14 cellular contexts compared by ENCODE assay signal in the genomic region with DNA sequence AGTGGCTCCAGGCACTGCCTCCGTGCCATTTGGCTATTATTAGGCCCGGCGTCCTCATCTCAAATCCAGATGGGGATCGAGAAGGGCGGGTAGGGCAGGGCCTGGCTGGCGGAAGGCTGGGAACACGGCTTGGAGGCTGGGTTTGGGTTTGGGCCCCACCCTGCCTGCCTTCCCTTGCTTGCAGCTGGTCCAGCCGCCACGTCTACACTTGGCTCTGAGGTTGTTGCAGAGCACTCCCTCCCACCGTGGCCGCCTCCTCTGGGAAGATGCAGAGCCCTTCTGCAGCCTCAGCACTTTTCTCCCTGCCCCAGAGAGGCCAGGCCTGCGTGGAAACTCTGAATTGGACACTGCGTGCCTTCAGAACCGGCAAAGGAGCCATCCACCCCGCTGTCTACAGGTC. TPM values are rescaled to one million over a fixed set of nuclear protein-coding genes. Genes with fewer than 3 reads are reported as not detected.
A peak's percentile ranks its signal among the peaks of the same experiment; 100 is the strongest.
DNase-seq lines count a peak whose midpoint lies in the region; ATAC-seq, FAIRE-seq and TF ChIP-seq lines count a peak whose summit lies in the region.
"Had no signal": no experiment of that assay in that cellular context is flagged by ENCODE, and none has a peak within 500 bp of the region (broad histone marks: within the 10 kb centered on the region; RNA-seq: fewer than 3 reads in every experiment).

No MANE protein-coding gene starts in this region.

- H3K4me3 ChIP-seq in K562 (no peak overlapping the region), heart left ventricle (peak overlapping the region in 3 of 12 donors; percentile 2 to 24 (median 5)), neuronal stem cell (ENCODE audit: low read length in 2 of 2) (no peak overlapping the region)

- FAIRE-seq in K562 (lab: Jason Lieb, UNC) = no peak

- TF ChIP-seq POLR2A in K562 (conservative IDR thresholded peaks at IDR 0.05) (no peak), heart left ventricle (IDR thresholded peaks at IDR 0.05) (peak in 1 of 2 donors; percentile 35)

- H3K36me3 ChIP-seq in K562 (ENCODE audit: control insufficient read depth, insufficient read depth, low read length) (no peaks in the 10 kb centered on the region), heart left ventricle (no peaks in the 10 kb centered on the region), neuronal stem cell (replicated peaks in 1 of 2; ENCODE audit: control insufficient read depth in 2 of 2, insufficient read depth in 2 of 2, low read length in 2 of 2) (no peaks in the 10 kb centered on the region)

- intact Hi-C loops in K562 (cut with micrococcal nuclease) (no loop called here), heart left ventricle (cut with DNase I) (no loop called here)

- H2AK5ac ChIP-seq in neuronal stem cell (ENCODE audit: low read depth, low read length) = no peak overlapping the region

- H3K27ac ChIP-seq in K562 (ENCODE audit: extremely low read depth, low read depth, low read length) (no peak overlapping the region), heart left ventricle (peak overlapping the region; percentile 72 to 91 (median 81)), neuronal stem cell (replicated peaks; ENCODE audit: low read length) (no peak overlapping the region)
- H3K27ac ChIP-seq: parathyroid adenoma had no signal

- no peak overlapping the region for H4K8ac ChIP-seq in neuronal stem cell (ENCODE audit: low read depth, low read length)

- WGBS in K562 (ENCODE audit: insufficient coverage, low coverage, missing lambda C conversion rate) = 90% methylated on average over 6 of the region's 15 CpGs
- 28 to 59% (median 34%) methylated on average over 11 to 15 of the region's 15 CpGs for WGBS in heart left ventricle, 4 donors
- WGBS in neuronal stem cell (ENCODE audit: extremely low coverage in 2 of 2, insufficient read length in 2 of 2, insufficient replicate concordance in 1 of 2), 2 donors = no CpG with 5 or more reads among the region's 15 CpGs

- H3K9me3 ChIP-seq in K562 (replicated peaks; ENCODE audit: control insufficient read depth, insufficient read depth, low read depth, low read length) (no peaks in the 10 kb centered on the region), heart left ventricle (no peaks in the 10 kb centered on the region), neuronal stem cell (replicated peaks in 1 of 2; ENCODE audit: control insufficient read depth in 2 of 2, insufficient read depth in 1 of 2, low read depth in 1 of 2, low read length in 2 of 2) (no peaks in the 10 kb centered on the region)

- H2BK12ac ChIP-seq in neuronal stem cell (ENCODE audit: low read length) = no peak overlapping the region

- no peak overlapping the region for H3K4ac ChIP-seq in neuronal stem cell (ENCODE audit: low read length)

- DNase-seq in K562 (ENCODE audit: extremely low read depth in 1 of 4, low spot score in 3 of 4) (no peak), heart left ventricle (peak; percentile 91 to 96 (median 93)), neuronal stem cell (ENCODE audit: low spot score) (no peak), ureter (ENCODE audit: low spot score) (peak; percentile 87)
- DNase-seq in activated naive CD4-positive, alpha-beta T cell treated with anti-CD3 and anti-CD28 coated beads, Interleukin-2, amount 50 U/mL, for 72 hours (ENCODE audit: low spot score in 2 of 2) = no peak
- DNase-seq: activated CD8-positive, alpha-beta T cell treated with anti-CD3 and anti-CD28 coated beads, Interleukin-2, amount 10 ng/mL, durations not matched to agents 7 days and 5 days; Calu3; effector CD8-positive, alpha-beta T cell; Kasumi-1 had no signal

- no peaks in the 10 kb centered on the region for H4K20me1 ChIP-seq in K562 (replicated peaks; ENCODE audit: control insufficient read depth, insufficient read depth, low read length)

- H3K9me1 ChIP-seq in K562 (ENCODE audit: control insufficient read depth, insufficient read depth, low read length) = no peaks in the 10 kb centered on the region

- H3K36me3 Mint-ChIP-seq in activated naive CD4-positive, alpha-beta T cell treated with anti-CD3 and anti-CD28 coated beads, Interleukin-2, amount 50 U/mL, for 72 hours = no peaks in the 10 kb centered on the region
- H3K36me3 Mint-ChIP-seq: activated naive CD8-positive, alpha-beta T cell had no signal

- TF ChIP-seq RAD21 in K562 (CRISPR knock-in tag; conservative IDR thresholded peaks at IDR 0.05 in 1 of 2, IDR thresholded peaks at IDR 0.05 in 1 of 2) = no peak

- no peak overlapping the region for H4K91ac ChIP-seq in neuronal stem cell (ENCODE audit: low read depth, low read length, poor library complexity)

- H3K27ac Mint-ChIP-seq in activated naive CD4-positive, alpha-beta T cell treated with anti-CD3 and anti-CD28 coated beads, Interleukin-2, amount 50 U/mL, for 72 hours = no peak overlapping the region
- H3K27ac Mint-ChIP-seq: activated CD8-positive, alpha-beta T cell treated with anti-CD3 and anti-CD28 coated beads, Interleukin-2, amount 10 ng/mL, durations not matched to agents 7 days and 5 days; activated naive CD8-positive, alpha-beta T cell had no signal

- H2BK5ac ChIP-seq in neuronal stem cell (ENCODE audit: low read length) = no peak overlapping the region

- TF ChIP-seq CTCF in K562 (IDR thresholded peaks at IDR 0.05 in 2 of 3, conservative IDR thresholded peaks at IDR 0.05 in 1 of 3; ENCODE audit: insufficient read depth in 2 of 3, low read depth in 1 of 3, low read length in 3 of 3) (no peak), heart left ventricle (IDR thresholded peaks at IDR 0.05) (no peak)

- CTCF ChIA-PET in K562 (lab: Yijun Ruan, JAX; ENCODE audit: low intra/inter-chr PET ratio) = no interaction called here

- no peak for TF ChIP-seq EP300 in K562 (IDR thresholded peaks at IDR 0.05; ENCODE audit: low read length)

- H3K4me1 ChIP-seq in K562 (replicated peaks in 1 of 2; ENCODE audit: control insufficient read depth in 2 of 2, insufficient read depth in 2 of 2, low read length in 2 of 2) = peaks cover 3 to 6% of the 10 kb centered on the region in 2 experiments; a peak in 3 of 5 replicates
- H3K4me1 ChIP-seq in heart left ventricle = peaks cover 0 to 32% (median 16%) of the 10 kb centered on the region in 12 donors
- peaks cover 3% of the 10 kb centered on the region in 2 donors for H3K4me1 ChIP-seq in neuronal stem cell (ENCODE audit: control insufficient read depth in 2 of 2, insufficient read depth in 1 of 2, low read depth in 1 of 2, low read length in 2 of 2)
- H3K4me1 ChIP-seq: parathyroid adenoma had no signal

- 0 out of 4 replicates have a peak overlapping the region, but pooled peaks of 1 of the 2 experiments have one; percentile 17 for H3K9ac ChIP-seq in K562 (ENCODE audit: insufficient read depth in 1 of 2, low read depth in 2 of 2, low read length in 2 of 2)
- H3K9ac ChIP-seq in neuronal stem cell (ENCODE audit: low read depth, low read length, poor library complexity) = no peak overlapping the region
- H3K9ac ChIP-seq: parathyroid adenoma had no signal

- POLR2A ChIA-PET in K562 (lab: Yijun Ruan, JAX) = no interaction called here

- H3K9me3 Mint-ChIP-seq in activated naive CD4-positive, alpha-beta T cell treated with anti-CD3 and anti-CD28 coated beads, Interleukin-2, amount 50 U/mL, for 72 hours = no peaks in the 10 kb centered on the region

- H3K27me3 ChIP-seq in K562 (ENCODE audit: control insufficient read depth in 2 of 2, insufficient read depth in 2 of 2, low read length in 2 of 2) (no peaks in the 10 kb centered on the region), heart left ventricle (no peaks in the 10 kb centered on the region), neuronal stem cell (ENCODE audit: control insufficient read depth in 3 of 3, insufficient read depth in 3 of 3, low read depth in 1 of 3, low read length in 3 of 3) (no peaks in the 10 kb centered on the region)

- no peak overlapping the region for H3K18ac ChIP-seq in neuronal stem cell (ENCODE audit: low read length)

- in situ Hi-C loops in K562 (cut with MboI) = no loop called here

- no peaks in the 10 kb centered on the region for H3K79me2 ChIP-seq in K562 (ENCODE audit: control insufficient read depth, insufficient read depth, low read length)
- H3K79me2 ChIP-seq: parathyroid adenoma had no signal

- no peak overlapping the region for H2BK120ac ChIP-seq in neuronal stem cell (ENCODE audit: low read depth, low read length)

- ATAC-seq in K562 (no peak), heart left ventricle (peak; percentile 85 to 91 (median 90)), HG03442 (IDR thresholded peaks at IDR 0.05; ENCODE audit: unreplicated experiment) (no peak), HG03432 (IDR thresholded peaks at IDR 0.05; ENCODE audit: unreplicated experiment) (no peak)
- no peak for ATAC-seq in activated naive CD4-positive, alpha-beta T cell treated with anti-CD3 and anti-CD28 coated beads, Interleukin-2, amount 50 U/mL, for 72 hours
- ATAC-seq: activated CD8-positive, alpha-beta T cell treated with anti-CD3 and anti-CD28 coated beads, Interleukin-2, amount 10 ng/mL, durations not matched to agents 7 days and 5 days; HCT116 had no signal

- no peak overlapping the region for H2BK15ac ChIP-seq in neuronal stem cell (ENCODE audit: low read length)

- BruUV-seq in K562 (replicated peaks; lab: Mats Ljungman, UMichigan) = no TSS peak

- no peak overlapping the region for H3K14ac ChIP-seq in neuronal stem cell (ENCODE audit: low read length)

- no peaks in the 10 kb centered on the region for H3K79me1 ChIP-seq in neuronal stem cell (ENCODE audit: low read depth, low read length)

- no peak overlapping the region for H3K23ac ChIP-seq in neuronal stem cell (ENCODE audit: low read depth, low read length, poor library complexity)

- no peak overlapping the region for H3K4me2 ChIP-seq in K562 (ENCODE audit: insufficient read depth, low read length)
- no peak overlapping the region for H3K4me2 ChIP-seq in neuronal stem cell (ENCODE audit: insufficient read depth, low read length, poor library complexity, severe bottlenecking)

- H2AFZ ChIP-seq in K562 (ENCODE audit: low read depth, low read length) = no peak overlapping the region
- H2AFZ ChIP-seq in neuronal stem cell (ENCODE audit: low read length) = peak overlapping the region; percentile 45
- H2AFZ ChIP-seq: parathyroid adenoma had no signal

RNA-seq across cellular contexts. Expression of a gene that starts 5.2 kb away (rescaled TPM):
- 49.3 and 111 TPM in 2 replicates for total RNA-seq in K562 (2011; cell fraction: chromatin; rRNA removed; ENCODE audit: low replicate concordance)
- total RNA-seq in K562 (2011; cell fraction: nucleolus; rRNA removed) = 49.2 and 65.0 TPM in 2 replicates
- total RNA-seq in K562 (2011; cell fraction: nucleoplasm; rRNA removed) = 48.8 and 58.2 TPM in 2 replicates
- total RNA-seq in K562 (2014; rRNA removed) = 17.8 and 22.3 TPM in 2 replicates
- total RNA-seq in K562 (2014; rRNA removed; fragmentation: Illumina TruSeq; extraction: Trizol) = 8.8 and 11.1 TPM in 2 replicates
- 16.0 and 16.1 TPM in 2 replicates for total RNA-seq in K562 (2015; rRNA removed; fragmentation: Illumina TruSeq; extraction: Trizol)
- total RNA-seq in K562 (2021) = 39.9 and 41.1 TPM in 2 replicates
- polyA plus RNA-seq in K562 (2011; rRNA removed) = 7.7 and 13.7 TPM in 2 replicates
- 9.0 and 10.3 TPM in 2 replicates for polyA plus RNA-seq in K562 (2011; cell fraction: cytosol; rRNA removed)
- polyA plus RNA-seq in K562 (2011; cell fraction: nucleus; rRNA removed) = 70.1 and 84.9 TPM in 2 replicates
- 22.9 and 23.5 TPM in 2 replicates for polyA plus RNA-seq in K562 (2012)
- polyA plus RNA-seq in K562 (2014; fragmentation: Illumina TruSeq; extraction: Trizol) = 17.6 and 28.4 TPM in 2 replicates
- polyA plus RNA-seq in K562 (2014; fragmentation: Nextera tagmentation; extraction: Ambion mirVana) = 1 to 10 TPM; 2.5 to 3.4 TPM
- polyA plus RNA-seq in K562 (2014; rRNA removed) = 20.6 and 25.5 TPM in 2 replicates
- polyA minus RNA-seq in K562 (2011; rRNA and poly(A)+ RNA removed) = 4.6 and 7.0 TPM in 2 replicates
- 8.3 and 14.4 TPM in 2 replicates for polyA minus RNA-seq in K562 (2011; cell fraction: cytosol; rRNA and poly(A)+ RNA removed)
- 24.6 and 28.2 TPM in 2 replicates for polyA minus RNA-seq in K562 (2011; cell fraction: nucleus; rRNA and poly(A)+ RNA removed)
- total RNA-seq in heart left ventricle = 100 to 1,000 TPM; 114 to 270 (median 167) TPM
- 100 to 1,000 TPM in 1 of 2 donors, 10 to 100 TPM in 1; 55.5 to 257 TPM for polyA plus RNA-seq in heart left ventricle
- polyA plus RNA-seq in neuronal stem cell (2013, experiment 1 of 2) = 25.4 TPM
- 25.4 TPM for polyA plus RNA-seq in neuronal stem cell (2013, experiment 2 of 2)
- total RNA-seq in ureter = 327 TPM
- 100 to 1,000 TPM in 1 of 2 donors, 10 to 100 TPM in 1; 32.5 to 128 TPM for total RNA-seq in activated naive CD4-positive, alpha-beta T cell treated with anti-CD3 and anti-CD28 coated beads, Interleukin-2, amount 50 U/mL, for 72 hours

RNA-seq across cellular contexts. Expression of a gene that starts 31.4 kb away (rescaled TPM):
- 7.3 and 13.3 TPM in 2 replicates for total RNA-seq in K562 (2011; cell fraction: chromatin; rRNA removed; ENCODE audit: low replicate concordance)
- 15.5 and 16.3 TPM in 2 replicates for total RNA-seq in K562 (2011; cell fraction: nucleolus; rRNA removed)
- total RNA-seq in K562 (2011; cell fraction: nucleoplasm; rRNA removed) = 10.6 and 15.3 TPM in 2 replicates
- total RNA-seq in K562 (2014; rRNA removed) (6.9 and 10.8 TPM in 2 replicates), K562 (2014; rRNA removed; fragmentation: Illumina TruSeq; extraction: Trizol) (1.2 and 1.8 TPM in 2 replicates), K562 (2015; rRNA removed; fragmentation: Illumina TruSeq; extraction: Trizol) (3.7 and 4.1 TPM in 2 replicates), K562 (2021) (8.5 and 10.9 TPM in 2 replicates), heart left ventricle (100 to 1,000 TPM in 1 of 9 donors, 10 to 100 TPM in 8; 35.0 to 183 (median 52.9) TPM), ureter (259 TPM)
- polyA plus RNA-seq in K562 (2011; rRNA removed) (4.2 and 7.1 TPM in 2 replicates), K562 (2014; fragmentation: Illumina TruSeq; extraction: Trizol) (2.8 and 5.8 TPM in 2 replicates), K562 (2014; fragmentation: Nextera tagmentation; extraction: Ambion mirVana) (1 to 10 TPM; 1.2 to 2.9 TPM), K562 (2014; rRNA removed) (10.0 and 10.6 TPM in 2 replicates), heart left ventricle (10 to 100 TPM; 72.3 to 76.6 TPM)
- polyA plus RNA-seq in K562 (2011; cell fraction: cytosol; rRNA removed) = 19.5 and 31.1 TPM in 2 replicates
- polyA plus RNA-seq in K562 (2011; cell fraction: nucleus; rRNA removed) = 11.9 and 13.4 TPM in 2 replicates
- polyA plus RNA-seq in K562 (2012) = 6.7 and 19.8 TPM in 2 replicates
- polyA minus RNA-seq in K562 (2011; rRNA and poly(A)+ RNA removed) = 1.7 and 2.3 TPM in 2 replicates
- polyA minus RNA-seq in K562 (2011; cell fraction: cytosol; rRNA and poly(A)+ RNA removed) = 5.2 TPM in 1 of 2 replicates, not detected in the other
- 5.5 and 9.0 TPM in 2 replicates for polyA minus RNA-seq in K562 (2011; cell fraction: nucleus; rRNA and poly(A)+ RNA removed)
- 44.6 TPM for polyA plus RNA-seq in neuronal stem cell (2013, experiment 1 of 2)
- 40.6 TPM for polyA plus RNA-seq in neuronal stem cell (2013, experiment 2 of 2)
- total RNA-seq in activated naive CD4-positive, alpha-beta T cell treated with anti-CD3 and anti-CD28 coated beads, Interleukin-2, amount 50 U/mL, for 72 hours = 10 to 100 TPM in 1 of 2 donors, 1 to 10 TPM in 1; 7.0 to 10.2 TPM
- total RNA-seq: Calu3 had no signal

RNA-seq across cellular contexts. Expression of a gene that starts 46.8 kb away (rescaled TPM):
- 1.5 and 3.2 TPM in 2 replicates for total RNA-seq in K562 (2011; cell fraction: chromatin; rRNA removed; ENCODE audit: low replicate concordance)
- 1.2 and 3.2 TPM in 2 replicates for total RNA-seq in K562 (2011; cell fraction: nucleolus; rRNA removed)
- 2.4 and 2.7 TPM in 2 replicates for total RNA-seq in K562 (2011; cell fraction: nucleoplasm; rRNA removed)
- 5.9 and 6.4 TPM in 2 replicates for total RNA-seq in K562 (2014; rRNA removed)
- total RNA-seq in K562 (2014; rRNA removed; fragmentation: Illumina TruSeq; extraction: Trizol) = 1.9 and 2.7 TPM in 2 replicates
- 5.8 and 6.7 TPM in 2 replicates for total RNA-seq in K562 (2015; rRNA removed; fragmentation: Illumina TruSeq; extraction: Trizol)
- total RNA-seq in K562 (2021) = 6.3 and 7.0 TPM in 2 replicates
- 1.6 and 21.8 TPM in 2 replicates for polyA plus RNA-seq in K562 (2011; rRNA removed)
- polyA plus RNA-seq in K562 (2011; cell fraction: cytosol; rRNA removed) = 4.8 and 29.8 TPM in 2 replicates
- 4.7 and 21.8 TPM in 2 replicates for polyA plus RNA-seq in K562 (2011; cell fraction: nucleus; rRNA removed)
- 6.0 and 10.4 TPM in 2 replicates for polyA plus RNA-seq in K562 (2012)
- 4.8 and 5.4 TPM in 2 replicates for polyA plus RNA-seq in K562 (2014; fragmentation: Illumina TruSeq; extraction: Trizol)
- polyA plus RNA-seq in K562 (2014; fragmentation: Nextera tagmentation; extraction: Ambion mirVana) = under 1 TPM; 0.10 to 0.78 TPM
- 5.4 and 6.0 TPM in 2 replicates for polyA plus RNA-seq in K562 (2014; rRNA removed)
- polyA minus RNA-seq in K562 (2011; rRNA and poly(A)+ RNA removed) = 1.2 and 7.5 TPM in 2 replicates
- polyA minus RNA-seq in K562 (2011; cell fraction: cytosol; rRNA and poly(A)+ RNA removed) = 1.4 and 21.9 TPM in 2 replicates
- polyA minus RNA-seq in K562 (2011; cell fraction: nucleus; rRNA and poly(A)+ RNA removed) = 0.81 and 6.4 TPM in 2 replicates
- total RNA-seq in heart left ventricle = 10 to 100 TPM in 8 of 9 donors, 1 to 10 TPM in 1; 8.4 to 23.1 (median 21.6) TPM
- polyA plus RNA-seq in heart left ventricle = 10 to 100 TPM in 1 of 2 donors, 1 to 10 TPM in 1; 9.7 to 12.9 TPM
- 4.8 TPM for polyA plus RNA-seq in neuronal stem cell (2013, experiment 1 of 2)
- polyA plus RNA-seq in neuronal stem cell (2013, experiment 2 of 2) = 4.6 TPM
- 4.8 TPM for total RNA-seq in ureter
- total RNA-seq in activated naive CD4-positive, alpha-beta T cell treated with anti-CD3 and anti-CD28 coated beads, Interleukin-2, amount 50 U/mL, for 72 hours = under 1 TPM; 0.32 to 0.43 TPM
- total RNA-seq: activated CD8-positive, alpha-beta T cell treated with anti-CD3 and anti-CD28 coated beads, Interleukin-2, amount 10 ng/mL, durations not matched to agents 7 days and 5 days had no signal

Comparison
In these comparisons a context has a peak if more than half of its experiments do, and no peak if none do; other contexts are left out.
1. ATAC-seq: peak in heart left ventricle (4 of 4); none in K562 (single experiment), HG03442 (single experiment), HG03432 (single experiment) and activated naive CD4-positive, alpha-beta T cell treated with anti-CD3 and anti-CD28 coated beads, Interleukin-2, amount 50 U/mL, for 72 hours (0 of 2).
2. DNase-seq: peak in heart left ventricle (5 of 5) and ureter (single experiment); none in K562 (0 of 4), neuronal stem cell (single experiment) and activated naive CD4-positive, alpha-beta T cell treated with anti-CD3 and anti-CD28 coated beads, Interleukin-2, amount 50 U/mL, for 72 hours (0 of 2).
3. H3K27ac ChIP-seq: peak in heart left ventricle (12 of 12); none in K562 (single experiment) and neuronal stem cell (single experiment).